2 cellular contexts compared by ENCODE assay signal in genomic region chr12:122839907-122840554, GRCh38.
TF ChIP-seq lines count a peak whose summit lies in the region.

No MANE protein-coding gene starts in this region.

TF ChIP-seq in IMR-90, 13 proteins besides CTCF, POLR2A, EP300 and RAD21:
- TF ChIP-seq CHD1 (IDR thresholded peaks at IDR 0.05; ENCODE audit: low read depth, low read length) (no peak), FOS (IDR thresholded peaks at IDR 0.05; ENCODE audit: low read depth, low read length) (no peak), BHLHE40 (IDR thresholded peaks at IDR 0.05; ENCODE audit: low read depth, low read length) (no peak), RFX5 (IDR thresholded peaks at IDR 0.05; ENCODE audit: low read depth, low read length) (no peak), MAFK (IDR thresholded peaks at IDR 0.05; ENCODE audit: low read depth, low read length) (no peak), NFE2L2 (IDR thresholded peaks at IDR 0.05; ENCODE audit: low read depth, low read length) (no peak), RCOR1 (IDR thresholded peaks at IDR 0.05; ENCODE audit: insufficient replicate concordance, low read length) (no peak), CEBPB (IDR thresholded peaks at IDR 0.05; ENCODE audit: low read depth, low read length) (no peak), MXI1 (IDR thresholded peaks at IDR 0.05; ENCODE audit: borderline replicate concordance, low read depth, low read length) (no peak), SMC3 (IDR thresholded peaks at IDR 0.05; ENCODE audit: low read depth, low read length) (no peak), MAZ (IDR thresholded peaks at IDR 0.05; ENCODE audit: borderline replicate concordance, low read depth, low read length) (no peak)
- TF ChIP-seq, protein P1, sequence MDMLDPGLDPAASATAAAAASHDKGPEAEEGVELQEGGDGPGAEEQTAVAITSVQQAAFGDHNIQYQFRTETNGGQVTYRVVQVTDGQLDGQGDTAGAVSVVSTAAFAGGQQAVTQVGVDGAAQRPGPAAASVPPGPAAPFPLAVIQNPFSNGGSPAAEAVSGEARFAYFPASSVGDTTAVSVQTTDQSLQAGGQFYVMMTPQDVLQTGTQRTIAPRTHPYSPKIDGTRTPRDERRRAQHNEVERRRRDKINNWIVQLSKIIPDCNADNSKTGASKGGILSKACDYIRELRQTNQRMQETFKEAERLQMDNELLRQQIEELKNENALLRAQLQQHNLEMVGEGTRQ (IDR thresholded peaks at IDR 0.05; ENCODE audit: low read depth, low read length), result no peak
- TF ChIP-seq, protein P2, sequence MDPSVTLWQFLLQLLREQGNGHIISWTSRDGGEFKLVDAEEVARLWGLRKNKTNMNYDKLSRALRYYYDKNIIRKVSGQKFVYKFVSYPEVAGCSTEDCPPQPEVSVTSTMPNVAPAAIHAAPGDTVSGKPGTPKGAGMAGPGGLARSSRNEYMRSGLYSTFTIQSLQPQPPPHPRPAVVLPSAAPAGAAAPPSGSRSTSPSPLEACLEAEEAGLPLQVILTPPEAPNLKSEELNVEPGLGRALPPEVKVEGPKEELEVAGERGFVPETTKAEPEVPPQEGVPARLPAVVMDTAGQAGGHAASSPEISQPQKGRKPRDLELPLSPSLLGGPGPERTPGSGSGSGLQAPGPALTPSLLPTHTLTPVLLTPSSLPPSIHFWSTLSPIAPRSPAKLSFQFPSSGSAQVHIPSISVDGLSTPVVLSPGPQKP (IDR thresholded peaks at IDR 0.05; ENCODE audit: borderline replicate concordance, low read depth, low read length), result no peak

TF ChIP-seq in H1, 55 proteins besides CTCF, POLR2A, EP300 and RAD21:
- no peak for TF ChIP-seq SUZ12 (IDR thresholded peaks at IDR 0.05; ENCODE audit: low read length)
- TF ChIP-seq ASH2L (IDR thresholded peaks at IDR 0.05; ENCODE audit: low read length), result no peak
- TF ChIP-seq SP1 (IDR thresholded peaks at IDR 0.05; ENCODE audit: low read depth, low read length), result no peak
- TF ChIP-seq HDAC2 (IDR thresholded peaks at IDR 0.05; ENCODE audit: borderline replicate concordance in 1 of 2, low read depth in 2 of 2, low read length in 2 of 2), result no peak
- TF ChIP-seq, protein P3, sequence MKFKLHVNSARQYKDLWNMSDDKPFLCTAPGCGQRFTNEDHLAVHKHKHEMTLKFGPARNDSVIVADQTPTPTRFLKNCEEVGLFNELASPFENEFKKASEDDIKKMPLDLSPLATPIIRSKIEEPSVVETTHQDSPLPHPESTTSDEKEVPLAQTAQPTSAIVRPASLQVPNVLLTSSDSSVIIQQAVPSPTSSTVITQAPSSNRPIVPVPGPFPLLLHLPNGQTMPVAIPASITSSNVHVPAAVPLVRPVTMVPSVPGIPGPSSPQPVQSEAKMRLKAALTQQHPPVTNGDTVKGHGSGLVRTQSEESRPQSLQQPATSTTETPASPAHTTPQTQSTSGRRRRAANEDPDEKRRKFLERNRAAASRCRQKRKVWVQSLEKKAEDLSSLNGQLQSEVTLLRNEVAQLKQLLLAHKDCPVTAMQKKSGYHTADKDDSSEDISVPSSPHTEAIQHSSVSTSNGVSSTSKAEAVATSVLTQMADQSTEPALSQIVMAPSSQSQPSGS (IDR thresholded peaks at IDR 0.05; ENCODE audit: low read length), result no peak
